In genomic region chr2:64525323-64525625, GRCh38 we compare ENCODE assay signal across 8 cellular contexts. TPM values are rescaled to one million over a fixed set of nuclear protein-coding genes. Genes with fewer than 3 reads are reported as not detected.
A peak's percentile ranks its signal among the peaks of the same experiment; 100 is the strongest.
DNase-seq lines count a peak whose midpoint lies in the region; ATAC-seq and TF ChIP-seq lines count a peak whose summit lies in the region.

No MANE protein-coding gene starts in this region.

- in situ Hi-C loops in HAP-1 (cut with MboI; ENCODE audit: low sequenced_read_pairs), result no loop called here

- no peak overlapping the region for H2AFZ ChIP-seq in SU-DHL-6 (ENCODE audit: low read depth, low read length, severe bottlenecking)

- CTCF ChIA-PET in CD4-positive, alpha-beta memory T cell (lab: Charles Lee; ENCODE audit: partially characterized antibody), result interaction anchor here (1.2 to 4.9 kb wide), 8 partner anchors 36 to 476 kb away, joined by 4 to 128 read pairs (median 31); partner anchors contain the start of gene SERTAD2

- H3K4me1 ChIP-seq in CD4-positive, alpha-beta memory T cell (ENCODE audit: insufficient read depth, low read length), result peaks cover 44% of the 10 kb centered on the region
- H3K4me1 ChIP-seq in HAP-1, result peaks cover 22% of the 10 kb centered on the region

- peak overlapping the region; percentile 96 for H3K27ac ChIP-seq in CD4-positive, alpha-beta memory T cell (ENCODE audit: low read depth, low read length)
- peak overlapping the region; percentile 66 for H3K27ac ChIP-seq in SU-DHL-6 (ENCODE audit: low read depth, low read length)
- H3K27ac ChIP-seq in dorsolateral prefrontal cortex, result peak overlapping the region in 51 of 59 donors; percentile 70 to 98 (median 94)

- no peak for ATAC-seq in natural killer cell treated with Interleukin-12 subunit alpha and Interleukin-12 subunit beta and Interleukin-15 and Interleukin-18, amount 100 ng/mL, for 72 hours
- no peak for ATAC-seq in HG02571 (IDR thresholded peaks at IDR 0.05; ENCODE audit: unreplicated experiment)

- H3K9me2 ChIP-seq in SU-DHL-6 (replicated peaks; ENCODE audit: insufficient read depth, low read length), result no peaks in the 10 kb centered on the region

- H3K4me3 ChIP-seq in CD4-positive, alpha-beta memory T cell (ENCODE audit: low read length in 2 of 2), result peak overlapping the region; percentile 80 to 94
- H3K4me3 ChIP-seq in HAP-1 (peak overlapping the region; percentile 94), SU-DHL-6 (ENCODE audit: insufficient read depth, low read length, poor library complexity, severe bottlenecking) (peak overlapping the region; percentile 76), dorsolateral prefrontal cortex (peak overlapping the region; percentile 64 to 99 (median 92))

- H3K36me3 ChIP-seq in CD4-positive, alpha-beta memory T cell (ENCODE audit: insufficient read depth, low read length), result no peaks in the 10 kb centered on the region
- H3K36me3 ChIP-seq in HAP-1 (replicated peaks), result no peaks in the 10 kb centered on the region
- H3K36me3 ChIP-seq in SU-DHL-6 (ENCODE audit: low read length), result no peaks in the 10 kb centered on the region

- peak overlapping the region; percentile 98 for H3K4me2 ChIP-seq in SU-DHL-6 (ENCODE audit: low read depth, low read length, poor library complexity, severe bottlenecking)

- H3K4me1 Mint-ChIP-seq in CD4-positive, alpha-beta memory T cell, result peaks cover 37 to 56% (median 43%) of the 10 kb centered on the region in 4 donors
- peaks cover 33 to 35% of the 10 kb centered on the region in 2 donors for H3K4me1 Mint-ChIP-seq in natural killer cell treated with Interleukin-12 subunit alpha and Interleukin-12 subunit beta and Interleukin-15 and Interleukin-18, amount 100 ng/mL, for 72 hours (ENCODE audit: low read depth in 2 of 2)

- peak overlapping the region; percentile 99 for H3K4me3 Mint-ChIP-seq in CD4-positive, alpha-beta memory T cell
- peak overlapping the region; percentile 86 for H3K4me3 Mint-ChIP-seq in natural killer cell treated with Interleukin-12 subunit alpha and Interleukin-12 subunit beta and Interleukin-15 and Interleukin-18, amount 100 ng/mL, for 72 hours

- H3K9me3 Mint-ChIP-seq in CD4-positive, alpha-beta memory T cell, result peaks cover 0 to 3% (median 0%) of the 10 kb centered on the region in 8 donors
- H3K9me3 Mint-ChIP-seq in natural killer cell treated with Interleukin-12 subunit alpha and Interleukin-12 subunit beta and Interleukin-15 and Interleukin-18, amount 100 ng/mL, for 72 hours, result no peaks in the 10 kb centered on the region

- peaks cover 9% of the 10 kb centered on the region; the same call in 1 of the 2 replicates for H3F3A ChIP-seq in SU-DHL-6 (ENCODE audit: insufficient read depth)

- peak in 4 of 5 donors; percentile 9 to 73 (median 22) for DNase-seq in CD4-positive, alpha-beta memory T cell
- DNase-seq in HAP-1 (ENCODE audit: low spot score in 2 of 2) (no peak), dorsolateral prefrontal cortex (no peak), NCI-H1105 treated with DMSO at 0.1 percent for 48 hours (lab: John Stamatoyannopoulos, UW) (no peak), NCI-H146 (lab: John Stamatoyannopoulos, UW) (no peak)
- DNase-seq in natural killer cell treated with Interleukin-12 subunit alpha and Interleukin-12 subunit beta and Interleukin-15 and Interleukin-18, amount 100 ng/mL, for 72 hours (ENCODE audit: low spot score), result no peak

- peaks cover 5 to 19% of the 10 kb centered on the region in 2 donors for H3K36me3 Mint-ChIP-seq in CD4-positive, alpha-beta memory T cell
- H3K36me3 Mint-ChIP-seq in natural killer cell treated with Interleukin-12 subunit alpha and Interleukin-12 subunit beta and Interleukin-15 and Interleukin-18, amount 100 ng/mL, for 72 hours, result peaks cover 4% of the 10 kb centered on the region

- POLR2A ChIA-PET in CD4-positive, alpha-beta memory T cell (lab: Charles Lee; ENCODE audit: partially characterized antibody), result interaction anchor here (1.1 to 4.5 kb wide), 14 partner anchors 8 to 936 kb away, joined by 3 to 55 read pairs (median 13); partner anchors contain the start of genes ACTR2, MDH1, RAB1A and SERTAD2

- H3K9me3 ChIP-seq in CD4-positive, alpha-beta memory T cell (ENCODE audit: control insufficient read depth in 1 of 2, low read length in 2 of 2), result no peaks in the 10 kb centered on the region
- H3K9me3 ChIP-seq in HAP-1 (no peaks in the 10 kb centered on the region), SU-DHL-6 (ENCODE audit: insufficient read depth, low read length) (no peaks in the 10 kb centered on the region)

- H3K9ac ChIP-seq in SU-DHL-6 (ENCODE audit: low read length), result peak overlapping the region; percentile 84

- no peaks in the 10 kb centered on the region for H3K27me3 ChIP-seq in CD4-positive, alpha-beta memory T cell (ENCODE audit: insufficient read depth, low read length)
- H3K27me3 ChIP-seq in HAP-1 (ENCODE audit: low read depth) (no peaks in the 10 kb centered on the region), SU-DHL-6 (ENCODE audit: low read length) (no peaks in the 10 kb centered on the region), dorsolateral prefrontal cortex (no peaks in the 10 kb centered on the region)

- H4K20me1 ChIP-seq in SU-DHL-6 (ENCODE audit: low read depth, low read length), result peaks cover 14% of the 10 kb centered on the region

- H3K27ac Mint-ChIP-seq in CD4-positive, alpha-beta memory T cell, result peak overlapping the region; percentile 95 to 99 (median 98)
- peak overlapping the region; percentile 87 to 100 for H3K27ac Mint-ChIP-seq in natural killer cell treated with Interleukin-12 subunit alpha and Interleukin-12 subunit beta and Interleukin-15 and Interleukin-18, amount 100 ng/mL, for 72 hours

- peaks cover 60% of the 10 kb centered on the region for H3K79me2 ChIP-seq in SU-DHL-6 (ENCODE audit: insufficient read depth, low read length)

- TF ChIP-seq CTCF in SU-DHL-6 (IDR thresholded peaks at IDR 0.05; ENCODE audit: insufficient read depth, low read length, poor library complexity, severe bottlenecking) (no peak), dorsolateral prefrontal cortex (IDR thresholded peaks at IDR 0.05 in 54 of 56, conservative IDR thresholded peaks at IDR 0.05 in 2 of 56; ENCODE audit: low read depth in 1 of 56, partially characterized antibody in 56 of 56) (no peak)

- peaks cover 0 to 2% of the 10 kb centered on the region in 2 donors for H3K27me3 Mint-ChIP-seq in CD4-positive, alpha-beta memory T cell
- no peaks in the 10 kb centered on the region for H3K27me3 Mint-ChIP-seq in natural killer cell treated with Interleukin-12 subunit alpha and Interleukin-12 subunit beta and Interleukin-15 and Interleukin-18, amount 100 ng/mL, for 72 hours

- intact Hi-C loops in CD4-positive, alpha-beta memory T cell (cut with micrococcal nuclease), result loop anchor here (2.0 kb wide), 1 partner anchor 906 kb away; no protein-coding TSS in a partner anchor
- intact Hi-C loops in dorsolateral prefrontal cortex (cut with DNase I), result loop anchor here (2.0 to 10.0 kb wide), 3 partner anchors 120 to 340 kb away; partner anchors contain the start of gene SERTAD2 (in 1 of the 2)

RNA-seq across cellular contexts. Expression of gene AFTPH, which starts 1.1 kb away (rescaled TPM):
- 10 to 100 TPM; 48.3 to 48.9 TPM for total RNA-seq in CD4-positive, alpha-beta memory T cell
- polyA plus RNA-seq in CD4-positive, alpha-beta memory T cell, result 10 to 100 TPM; 22.8 to 29.0 TPM
- 10 to 100 TPM; 26.7 to 61.2 (median 44.9) TPM for total RNA-seq in dorsolateral prefrontal cortex
- total RNA-seq in natural killer cell treated with Interleukin-12 subunit alpha and Interleukin-12 subunit beta and Interleukin-15 and Interleukin-18, amount 100 ng/mL, for 72 hours, result 10 to 100 TPM; 38.7 to 49.0 TPM

Comparison
In these comparisons a context has a peak if more than half of its experiments do, and no peak if none do; other contexts are left out.
1. DNase-seq: peak in CD4-positive, alpha-beta memory T cell (4 of 5); none in HAP-1 (0 of 2), dorsolateral prefrontal cortex (0 of 10), natural killer cell treated with Interleukin-12 subunit alpha and Interleukin-12 subunit beta and Interleukin-15 and Interleukin-18, amount 100 ng/mL, for 72 hours (single experiment), NCI-H1105 treated with DMSO at 0.1 percent for 48 hours (single experiment) and NCI-H146 (single experiment).
2. Peak in every context shown above with its lines, with median percentiles within 50 percentile points of each other: H3K27ac ChIP-seq and H3K4me3 ChIP-seq.